1 cellular context compared by ENCODE assay signal in genomic region chr1:58898739-58899580, GRCh38.
A peak's percentile ranks its signal among the peaks of the same experiment; 100 is the strongest.
TF ChIP-seq lines count a peak whose summit lies in the region.

No MANE protein-coding gene starts in this region.

TF ChIP-seq in HepG2, 621 proteins besides CTCF, POLR2A, EP300 and RAD21 (continued from another document and continues in another):
- no peak for TF ChIP-seq XBP1 (CRISPR knock-in tag; IDR thresholded peaks at IDR 0.05)
- no peak for TF ChIP-seq ZNF24 (IDR thresholded peaks at IDR 0.05)
- TF ChIP-seq, protein P1, sequence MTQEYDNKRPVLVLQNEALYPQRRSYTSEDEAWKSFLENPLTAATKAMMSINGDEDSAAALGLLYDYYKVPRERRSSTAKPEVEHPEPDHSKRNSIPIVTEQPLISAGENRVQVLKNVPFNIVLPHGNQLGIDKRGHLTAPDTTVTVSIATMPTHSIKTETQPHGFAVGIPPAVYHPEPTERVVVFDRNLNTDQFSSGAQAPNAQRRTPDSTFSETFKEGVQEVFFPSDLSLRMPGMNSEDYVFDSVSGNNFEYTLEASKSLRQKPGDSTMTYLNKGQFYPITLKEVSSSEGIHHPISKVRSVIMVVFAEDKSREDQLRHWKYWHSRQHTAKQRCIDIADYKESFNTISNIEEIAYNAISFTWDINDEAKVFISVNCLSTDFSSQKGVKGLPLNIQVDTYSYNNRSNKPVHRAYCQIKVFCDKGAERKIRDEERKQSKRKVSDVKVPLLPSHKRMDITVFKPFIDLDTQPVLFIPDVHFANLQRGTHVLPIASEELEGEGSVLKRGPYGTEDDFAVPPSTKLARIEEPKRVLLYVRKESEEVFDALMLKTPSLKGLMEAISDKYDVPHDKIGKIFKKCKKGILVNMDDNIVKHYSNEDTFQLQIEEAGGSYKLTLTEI (CRISPR knock-in tag; conservative IDR thresholded peaks at IDR 0.05): no peak
- TF ChIP-seq HNF1B (CRISPR knock-in tag; IDR thresholded peaks at IDR 0.05): peak; percentile 98
- no peak for TF ChIP-seq ZNF207 (IDR thresholded peaks at IDR 0.05; ENCODE audit: borderline replicate concordance)
- no peak for TF ChIP-seq EEA1 (CRISPR knock-in tag; IDR thresholded peaks at IDR 0.05; ENCODE audit: borderline replicate concordance)
- no peak for TF ChIP-seq CEBPB (IDR thresholded peaks at IDR 0.05; ENCODE audit: borderline replicate concordance, low read depth, low read length)
- no peak for TF ChIP-seq CBX2 (IDR thresholded peaks at IDR 0.05; ENCODE audit: low read depth, low read length)
- no peak for TF ChIP-seq CBX2 (CRISPR knock-in tag; IDR thresholded peaks at IDR 0.05; ENCODE audit: low read depth)
- no peak for TF ChIP-seq ZC3H13 (CRISPR knock-in tag; IDR thresholded peaks at IDR 0.05)
- TF ChIP-seq RFX3 (CRISPR knock-in tag; IDR thresholded peaks at IDR 0.05): no peak
- TF ChIP-seq HDAC2 (CRISPR knock-in tag; IDR thresholded peaks at IDR 0.05): peak; percentile 95
- no peak for TF ChIP-seq SMARCC2 (IDR thresholded peaks at IDR 0.05)
- no peak for TF ChIP-seq PTBP1 (IDR thresholded peaks at IDR 0.05; ENCODE audit: low read depth, low read length, poor library complexity, severe bottlenecking)
- TF ChIP-seq ZNF451 (CRISPR knock-in tag; IDR thresholded peaks at IDR 0.05): no peak
- no peak for TF ChIP-seq MEIS1 (CRISPR knock-in tag; IDR thresholded peaks at IDR 0.05; ENCODE audit: borderline replicate concordance)
- TF ChIP-seq, protein P2, sequence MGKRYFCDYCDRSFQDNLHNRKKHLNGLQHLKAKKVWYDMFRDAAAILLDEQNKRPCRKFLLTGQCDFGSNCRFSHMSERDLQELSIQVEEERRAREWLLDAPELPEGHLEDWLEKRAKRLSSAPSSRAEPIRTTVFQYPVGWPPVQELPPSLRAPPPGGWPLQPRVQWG (CRISPR knock-in tag; IDR thresholded peaks at IDR 0.05; ENCODE audit: borderline replicate concordance, low read depth): no peak
- no peak for TF ChIP-seq HINFP (CRISPR knock-in tag; IDR thresholded peaks at IDR 0.05; ENCODE audit: low read depth)
- no peak for TF ChIP-seq YY1 (IDR thresholded peaks at IDR 0.05; ENCODE audit: insufficient read depth, insufficient replicate concordance, low read depth, low read length)
- TF ChIP-seq, protein P3, sequence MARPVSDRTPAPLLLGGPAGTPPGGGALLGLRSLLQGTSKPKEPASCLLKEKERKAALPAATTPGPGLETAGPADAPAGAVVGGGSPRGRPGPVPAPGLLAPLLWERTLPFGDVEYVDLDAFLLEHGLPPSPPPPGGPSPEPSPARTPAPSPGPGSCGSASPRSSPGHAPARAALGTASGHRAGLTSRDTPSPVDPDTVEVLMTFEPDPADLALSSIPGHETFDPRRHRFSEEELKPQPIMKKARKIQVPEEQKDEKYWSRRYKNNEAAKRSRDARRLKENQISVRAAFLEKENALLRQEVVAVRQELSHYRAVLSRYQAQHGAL (CRISPR knock-in tag; IDR thresholded peaks at IDR 0.05; ENCODE audit: not compliant biosample characterization): no peak
- TF ChIP-seq NBN (conservative IDR thresholded peaks at IDR 0.05): no peak
- TF ChIP-seq NR3C1 (CRISPR knock-in tag; IDR thresholded peaks at IDR 0.05): no peak
- TF ChIP-seq SALL2 (CRISPR knock-in tag; IDR thresholded peaks at IDR 0.05): no peak; the same call in 1 of the 2 replicates
- no peak for TF ChIP-seq ZNF547 (CRISPR knock-in tag; IDR thresholded peaks at IDR 0.05)
- no peak for TF ChIP-seq EED (CRISPR knock-in tag; IDR thresholded peaks at IDR 0.05)
- no peak for TF ChIP-seq NCOA1 (CRISPR knock-in tag; IDR thresholded peaks at IDR 0.05)
- no peak for TF ChIP-seq ZNF775 (CRISPR knock-in tag; IDR thresholded peaks at IDR 0.05; ENCODE audit: borderline replicate concordance)
- no peak for TF ChIP-seq MAFF (IDR thresholded peaks at IDR 0.05; ENCODE audit: low read depth, low read length)
- peak; percentile 71; the same call in 1 of the 2 replicates for TF ChIP-seq ZNF619 (CRISPR knock-in tag; IDR thresholded peaks at IDR 0.05)
- TF ChIP-seq, protein P4, sequence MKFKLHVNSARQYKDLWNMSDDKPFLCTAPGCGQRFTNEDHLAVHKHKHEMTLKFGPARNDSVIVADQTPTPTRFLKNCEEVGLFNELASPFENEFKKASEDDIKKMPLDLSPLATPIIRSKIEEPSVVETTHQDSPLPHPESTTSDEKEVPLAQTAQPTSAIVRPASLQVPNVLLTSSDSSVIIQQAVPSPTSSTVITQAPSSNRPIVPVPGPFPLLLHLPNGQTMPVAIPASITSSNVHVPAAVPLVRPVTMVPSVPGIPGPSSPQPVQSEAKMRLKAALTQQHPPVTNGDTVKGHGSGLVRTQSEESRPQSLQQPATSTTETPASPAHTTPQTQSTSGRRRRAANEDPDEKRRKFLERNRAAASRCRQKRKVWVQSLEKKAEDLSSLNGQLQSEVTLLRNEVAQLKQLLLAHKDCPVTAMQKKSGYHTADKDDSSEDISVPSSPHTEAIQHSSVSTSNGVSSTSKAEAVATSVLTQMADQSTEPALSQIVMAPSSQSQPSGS (CRISPR knock-in tag; IDR thresholded peaks at IDR 0.05): peak; percentile 84; the same call in 1 of the 2 replicates
- peak; percentile 81 for TF ChIP-seq KAT8 (CRISPR knock-in tag; IDR thresholded peaks at IDR 0.05)
- peak; percentile 72; the same call in 1 of the 2 replicates for TF ChIP-seq ZNF670 (CRISPR knock-in tag; IDR thresholded peaks at IDR 0.05; ENCODE audit: borderline replicate concordance)
- TF ChIP-seq SOX6 (IDR thresholded peaks at IDR 0.05): no peak
- TF ChIP-seq SOX6 (CRISPR knock-in tag; IDR thresholded peaks at IDR 0.05): peak; percentile 90
- TF ChIP-seq ZNF614 (CRISPR knock-in tag; IDR thresholded peaks at IDR 0.05; ENCODE audit: borderline replicate concordance): peak; percentile 69; the same call in 1 of the 2 replicates
- TF ChIP-seq ZNF772 (CRISPR knock-in tag; IDR thresholded peaks at IDR 0.05): peak; percentile 54; the same call in 1 of the 2 replicates
- TF ChIP-seq JUND (CRISPR knock-in tag; IDR thresholded peaks at IDR 0.05): no peak
- no peak for TF ChIP-seq ZFP41 (CRISPR knock-in tag; IDR thresholded peaks at IDR 0.05; ENCODE audit: borderline replicate concordance)
- peak; percentile 85 for TF ChIP-seq NR2F6 (IDR thresholded peaks at IDR 0.05)
- peak; percentile 82 for TF ChIP-seq NR2F6 (CRISPR knock-in tag; IDR thresholded peaks at IDR 0.05)
- peak; percentile 88 for TF ChIP-seq ERF (CRISPR knock-in tag; IDR thresholded peaks at IDR 0.05)
- TF ChIP-seq, protein P5, sequence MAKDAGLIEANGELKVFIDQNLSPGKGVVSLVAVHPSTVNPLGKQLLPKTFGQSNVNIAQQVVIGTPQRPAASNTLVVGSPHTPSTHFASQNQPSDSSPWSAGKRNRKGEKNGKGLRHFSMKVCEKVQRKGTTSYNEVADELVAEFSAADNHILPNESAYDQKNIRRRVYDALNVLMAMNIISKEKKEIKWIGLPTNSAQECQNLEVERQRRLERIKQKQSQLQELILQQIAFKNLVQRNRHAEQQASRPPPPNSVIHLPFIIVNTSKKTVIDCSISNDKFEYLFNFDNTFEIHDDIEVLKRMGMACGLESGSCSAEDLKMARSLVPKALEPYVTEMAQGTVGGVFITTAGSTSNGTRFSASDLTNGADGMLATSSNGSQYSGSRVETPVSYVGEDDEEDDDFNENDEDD (CRISPR knock-in tag; IDR thresholded peaks at IDR 0.05; ENCODE audit: borderline replicate concordance): peak; percentile 41; the same call in 1 of the 2 replicates
- TF ChIP-seq IKZF1 (IDR thresholded peaks at IDR 0.05): no peak
- peak; percentile 80 for TF ChIP-seq FOXA3 (CRISPR knock-in tag; IDR thresholded peaks at IDR 0.05)
- TF ChIP-seq ESRRA (CRISPR knock-in tag; IDR thresholded peaks at IDR 0.05; ENCODE audit: low read depth): peak; percentile 97
- 0 out of 2 replicates have a peak, but pooled peaks have one; percentile 30 for TF ChIP-seq NAIF1 (CRISPR knock-in tag; IDR thresholded peaks at IDR 0.05; ENCODE audit: borderline replicate concordance)
- TF ChIP-seq NR2F1 (CRISPR knock-in tag; IDR thresholded peaks at IDR 0.05): peak; percentile 79 to 84
- TF ChIP-seq ATF7 (IDR thresholded peaks at IDR 0.05): no peak
- TF ChIP-seq ATF7 (CRISPR knock-in tag; IDR thresholded peaks at IDR 0.05): no peak
- peak; percentile 85 for TF ChIP-seq SAP130 (CRISPR knock-in tag; IDR thresholded peaks at IDR 0.05; ENCODE audit: low read depth)
- peak; percentile 75; the same call in 1 of the 2 replicates for TF ChIP-seq MEIS2 (CRISPR knock-in tag; IDR thresholded peaks at IDR 0.05)
- peak; percentile 49; the same call in 1 of the 2 replicates for TF ChIP-seq DR1 (CRISPR knock-in tag; IDR thresholded peaks at IDR 0.05)
- TF ChIP-seq SIX1 (CRISPR knock-in tag; IDR thresholded peaks at IDR 0.05; ENCODE audit: borderline replicate concordance): peak; percentile 56; the same call in 1 of the 2 replicates
- TF ChIP-seq ZNF136 (CRISPR knock-in tag; IDR thresholded peaks at IDR 0.05; ENCODE audit: low read depth): no peak
- TF ChIP-seq ZBTB21 (CRISPR knock-in tag; IDR thresholded peaks at IDR 0.05): no peak
- TF ChIP-seq ZBTB8A (CRISPR knock-in tag; IDR thresholded peaks at IDR 0.05; ENCODE audit: borderline replicate concordance, low read depth): no peak
- TF ChIP-seq ELF4 (CRISPR knock-in tag; IDR thresholded peaks at IDR 0.05; ENCODE audit: borderline replicate concordance): no peak
- TF ChIP-seq AHR (CRISPR knock-in tag; IDR thresholded peaks at IDR 0.05): no peak
- peak; percentile 47; the same call in 1 of the 2 replicates for TF ChIP-seq BRF2 (CRISPR knock-in tag; IDR thresholded peaks at IDR 0.05)
- TF ChIP-seq ZBTB39 (CRISPR knock-in tag; IDR thresholded peaks at IDR 0.05): no peak
- peak; percentile 24; the same call in 1 of the 2 replicates for TF ChIP-seq ZNF749 (CRISPR knock-in tag; IDR thresholded peaks at IDR 0.05; ENCODE audit: borderline replicate concordance)
- TF ChIP-seq TAF15 (IDR thresholded peaks at IDR 0.05; ENCODE audit: low read depth, low read length, poor library complexity, severe bottlenecking): no peak
- peak; percentile 77 for TF ChIP-seq MIXL1 (CRISPR knock-in tag; IDR thresholded peaks at IDR 0.05)
- no peak for TF ChIP-seq NR1H2 (CRISPR knock-in tag; IDR thresholded peaks at IDR 0.05; ENCODE audit: borderline replicate concordance, low read depth)
- no peak for TF ChIP-seq NFE2L1 (CRISPR knock-in tag; IDR thresholded peaks at IDR 0.05; ENCODE audit: borderline replicate concordance)
- TF ChIP-seq NONO (IDR thresholded peaks at IDR 0.05): no peak
- TF ChIP-seq NONO (CRISPR knock-in tag; conservative IDR thresholded peaks at IDR 0.05): peak; percentile 61; the same call in 1 of the 2 replicates
- TF ChIP-seq IKZF5 (CRISPR knock-in tag; IDR thresholded peaks at IDR 0.05): peak; percentile 52; the same call in 1 of the 2 replicates
